Comparison of ENCODE assay signal across 8 cellular contexts in the genomic region with DNA sequence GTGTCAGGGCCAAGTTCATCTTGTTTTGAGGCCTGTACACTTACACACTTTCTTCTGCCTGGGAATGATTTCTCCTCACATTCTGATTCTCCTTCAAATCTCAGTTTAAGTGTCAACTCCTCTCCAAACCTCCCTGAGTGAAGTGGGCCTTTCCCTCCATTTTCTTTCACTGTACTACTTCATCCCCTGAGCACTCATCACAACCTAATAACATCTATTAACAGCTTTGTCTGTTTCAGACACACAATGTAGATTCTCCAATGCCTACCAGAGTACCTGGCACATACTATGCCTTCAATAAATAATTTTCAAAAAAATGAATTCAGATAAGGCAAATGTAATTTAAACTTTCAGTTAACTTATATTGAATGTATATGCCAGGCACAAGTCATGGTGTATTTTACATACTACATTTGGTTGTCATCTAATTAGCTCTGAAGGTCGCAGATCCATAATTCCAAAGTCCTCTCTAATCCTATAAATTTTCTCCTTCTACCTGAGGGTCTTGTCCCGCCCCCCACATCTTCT. TPM values are rescaled to one million over a fixed set of nuclear protein-coding genes. Genes with fewer than 3 reads are reported as not detected.
DNase-seq lines count a peak whose midpoint lies in the region; ATAC-seq and TF ChIP-seq lines count a peak whose summit lies in the region.

No MANE protein-coding gene starts in this region.

- ATAC-seq in HG02678 (IDR thresholded peaks at IDR 0.05; ENCODE audit: unreplicated experiment) (peak; percentile 3), WTC11 (no peak)

- no peak for TF ChIP-seq CTCF in GM12864 (IDR thresholded peaks at IDR 0.05; ENCODE audit: low read depth, low read length, missing control alignments)
- TF ChIP-seq CTCF in WTC11 (IDR thresholded peaks at IDR 0.05) = no peak

- peak overlapping the region in 4 of 5 donors; percentile 89 to 96 (median 94) for H3K9ac ChIP-seq in subcutaneous abdominal adipose tissue (ENCODE audit: low read length in 5 of 5)

- H3K36me3 Mint-ChIP-seq in WTC11 = no peaks in the 10 kb centered on the region

- peaks cover 0 to 1% (median 0%) of the 10 kb centered on the region in 5 donors for H3K36me3 ChIP-seq in subcutaneous abdominal adipose tissue (ENCODE audit: control insufficient read depth in 5 of 5, insufficient read depth in 5 of 5, low read length in 5 of 5)

- H3K4me3 ChIP-seq in GM12864 (ENCODE audit: low read depth, low read length) = peak overlapping the region; percentile 76
- peak overlapping the region; percentile 92; the same call in 1 of the 2 replicates for H3K4me3 ChIP-seq in iPS-18c (ENCODE audit: insufficient read depth, low read depth, low read length)
- peak overlapping the region; percentile 69 to 97 (median 94) for H3K4me3 ChIP-seq in subcutaneous abdominal adipose tissue (ENCODE audit: low read depth in 1 of 5, low read length in 5 of 5)

- DNase-seq in GM12864 (ENCODE audit: low read depth) (no peak), WTC11 (ENCODE audit: low spot score) (no peak), A172 (ENCODE audit: low spot score) (no peak), COLO829 (ENCODE audit: low spot score) (no peak)
- DNase-seq in stimulated activated CD4-positive, alpha-beta T cell treated with anti-CD3 and anti-CD28 coated beads, Interleukin-12 subunit alpha, Interleukin-12 subunit beta, amount 100 ng/mL, for 4 hours = no peak

- peak overlapping the region; percentile 70 for H3K27ac ChIP-seq in subcutaneous abdominal adipose tissue (ENCODE audit: low read depth, low read length)

- CTCF ChIA-PET in WTC11 (lab: Charles Lee) = interaction anchor here (1.7 kb wide), 1 partner anchor 39 kb away, joined by 6 read pairs; no protein-coding TSS in a partner anchor

- peaks cover 10% of the 10 kb centered on the region for H3K4me1 Mint-ChIP-seq in WTC11

- H3K4me3 Mint-ChIP-seq in WTC11 = peak overlapping the region; percentile 97

- POLR2A ChIA-PET in WTC11 (lab: Charles Lee) = no interaction called here

- H3K9me3 Mint-ChIP-seq in WTC11 = peaks cover 4% of the 10 kb centered on the region

- no peaks in the 10 kb centered on the region for H3K9me3 ChIP-seq in iPS-18c (ENCODE audit: control insufficient read depth, insufficient read depth, low read length)
- H3K9me3 ChIP-seq in subcutaneous abdominal adipose tissue (ENCODE audit: control insufficient read depth in 5 of 5, low read length in 5 of 5) = no peaks in the 10 kb centered on the region

- H3K27me3 ChIP-seq in subcutaneous abdominal adipose tissue (ENCODE audit: control insufficient read depth in 5 of 5, insufficient read depth in 4 of 5, low read length in 5 of 5) = no peaks in the 10 kb centered on the region

- H3K4me1 ChIP-seq in subcutaneous abdominal adipose tissue (ENCODE audit: control insufficient read depth in 5 of 5, insufficient read depth in 5 of 5, low read length in 5 of 5) = peaks cover 0 to 19% (median 14%) of the 10 kb centered on the region in 5 donors

- H3K27me3 Mint-ChIP-seq in WTC11 (ENCODE audit: low read depth) = peaks cover 6% of the 10 kb centered on the region

- H3K27ac Mint-ChIP-seq in WTC11 = no peak overlapping the region

TF ChIP-seq in WTC11, 78 proteins besides CTCF, POLR2A, EP300 and RAD21 (continues in another document):
- TF ChIP-seq TEAD1 (CRISPR knock-in tag; IDR thresholded peaks at IDR 0.05) (no peak), USF1 (CRISPR knock-in tag; IDR thresholded peaks at IDR 0.05) (no peak), ARID4B (CRISPR knock-in tag; IDR thresholded peaks at IDR 0.05; ENCODE audit: borderline replicate concordance) (no peak), PRRX2 (CRISPR knock-in tag; IDR thresholded peaks at IDR 0.05) (no peak), ZNF423 (CRISPR knock-in tag; IDR thresholded peaks at IDR 0.05) (no peak), ZNF121 (CRISPR knock-in tag; IDR thresholded peaks at IDR 0.05) (no peak), GRHL2 (CRISPR knock-in tag; IDR thresholded peaks at IDR 0.05; ENCODE audit: insufficient replicate concordance, severe bottlenecking) (no peak), ZNF317 (CRISPR knock-in tag; IDR thresholded peaks at IDR 0.05; ENCODE audit: borderline replicate concordance, low read depth) (no peak)
- TF ChIP-seq, protein P1, sequence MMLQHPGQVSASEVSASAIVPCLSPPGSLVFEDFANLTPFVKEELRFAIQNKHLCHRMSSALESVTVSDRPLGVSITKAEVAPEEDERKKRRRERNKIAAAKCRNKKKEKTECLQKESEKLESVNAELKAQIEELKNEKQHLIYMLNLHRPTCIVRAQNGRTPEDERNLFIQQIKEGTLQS (CRISPR knock-in tag; conservative IDR thresholded peaks at IDR 0.05) = no peak
- TF ChIP-seq, protein P2, sequence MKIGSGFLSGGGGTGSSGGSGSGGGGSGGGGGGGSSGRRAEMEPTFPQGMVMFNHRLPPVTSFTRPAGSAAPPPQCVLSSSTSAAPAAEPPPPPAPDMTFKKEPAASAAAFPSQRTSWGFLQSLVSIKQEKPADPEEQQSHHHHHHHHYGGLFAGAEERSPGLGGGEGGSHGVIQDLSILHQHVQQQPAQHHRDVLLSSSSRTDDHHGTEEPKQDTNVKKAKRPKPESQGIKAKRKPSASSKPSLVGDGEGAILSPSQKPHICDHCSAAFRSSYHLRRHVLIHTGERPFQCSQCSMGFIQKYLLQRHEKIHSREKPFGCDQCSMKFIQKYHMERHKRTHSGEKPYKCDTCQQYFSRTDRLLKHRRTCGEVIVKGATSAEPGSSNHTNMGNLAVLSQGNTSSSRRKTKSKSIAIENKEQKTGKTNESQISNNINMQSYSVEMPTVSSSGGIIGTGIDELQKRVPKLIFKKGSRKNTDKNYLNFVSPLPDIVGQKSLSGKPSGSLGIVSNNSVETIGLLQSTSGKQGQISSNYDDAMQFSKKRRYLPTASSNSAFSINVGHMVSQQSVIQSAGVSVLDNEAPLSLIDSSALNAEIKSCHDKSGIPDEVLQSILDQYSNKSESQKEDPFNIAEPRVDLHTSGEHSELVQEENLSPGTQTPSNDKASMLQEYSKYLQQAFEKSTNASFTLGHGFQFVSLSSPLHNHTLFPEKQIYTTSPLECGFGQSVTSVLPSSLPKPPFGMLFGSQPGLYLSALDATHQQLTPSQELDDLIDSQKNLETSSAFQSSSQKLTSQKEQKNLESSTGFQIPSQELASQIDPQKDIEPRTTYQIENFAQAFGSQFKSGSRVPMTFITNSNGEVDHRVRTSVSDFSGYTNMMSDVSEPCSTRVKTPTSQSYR (CRISPR knock-in tag; IDR thresholded peaks at IDR 0.05) = no peak
- TF ChIP-seq, protein P3, sequence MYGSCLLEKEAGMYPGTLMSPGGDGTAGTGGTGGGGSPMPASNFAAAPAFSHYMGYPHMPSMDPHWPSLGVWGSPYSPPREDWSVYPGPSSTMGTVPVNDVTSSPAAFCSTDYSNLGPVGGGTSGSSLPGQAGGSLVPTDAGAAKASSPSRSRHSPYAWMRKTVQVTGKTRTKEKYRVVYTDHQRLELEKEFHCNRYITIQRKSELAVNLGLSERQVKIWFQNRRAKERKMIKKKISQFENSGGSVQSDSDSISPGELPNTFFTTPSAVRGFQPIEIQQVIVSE (CRISPR knock-in tag; IDR thresholded peaks at IDR 0.05; ENCODE audit: borderline replicate concordance) = no peak

RNA-seq across cellular contexts. Expression of gene COG6, which starts 0.4 kb away (rescaled TPM):
- total RNA-seq in WTC11 (2021) = 23.0 to 30.0 TPM (median 26.5 TPM) in 3 replicates
- 14.1 and 54.6 TPM in 2 replicates for total RNA-seq in A172 (2014; rRNA removed; shearing (Covaris generic))

RNA-seq across cellular contexts. Expression of gene LHFPL6, which starts 52.1 kb away (rescaled TPM):
- total RNA-seq in WTC11 (2021) = 1.4 to 4.5 TPM (median 2.1 TPM) in 3 replicates
- 12.6 and 16.9 TPM in 2 replicates for total RNA-seq in A172 (2014; rRNA removed; shearing (Covaris generic))
